In genomic region chr14:58082011-58082410, GRCh38 we compare ENCODE assay signal across 11 cellular contexts.
A peak's percentile ranks its signal among the peaks of the same experiment; 100 is the strongest.
DNase-seq lines count a peak whose midpoint lies in the region; ATAC-seq and TF ChIP-seq lines count a peak whose summit lies in the region.
"Had no signal": no experiment of that assay in that cellular context is flagged by ENCODE, and none has a peak within 500 bp of the region (broad histone marks: within the 10 kb centered on the region; RNA-seq: fewer than 3 reads in every experiment).

No MANE protein-coding gene starts in this region.

- TF ChIP-seq POLR2A in adrenal gland (IDR thresholded peaks at IDR 0.05) = no peak

- H3K27ac ChIP-seq in HUES6 (ENCODE audit: low read depth, low read length) (peak overlapping the region; percentile 4; the same call in 1 of the 2 replicates), adrenal gland (peak overlapping the region in 4 of 5 donors; percentile 50 to 71 (median 66)), foreskin keratinocyte (peak overlapping the region; percentile 79), colonic mucosa (no peak overlapping the region)

- H3K27me3 ChIP-seq in HUES6 (ENCODE audit: control insufficient read depth, insufficient read depth, low read length) (no peaks in the 10 kb centered on the region), adrenal gland (no peaks in the 10 kb centered on the region), foreskin keratinocyte (no peaks in the 10 kb centered on the region), colonic mucosa (no peaks in the 10 kb centered on the region)

- intact Hi-C loops in adrenal gland (cut with DNase I) (no loop called here), posterior cingulate gyrus (cut with DNase I) (no loop called here), colonic mucosa (cut with DNase I) (no loop called here)

- no peak for TF ChIP-seq CTCF in adrenal gland (IDR thresholded peaks at IDR 0.05)
- no peak for TF ChIP-seq CTCF in foreskin keratinocyte (conservative IDR thresholded peaks at IDR 0.05)
- TF ChIP-seq CTCF in colonic mucosa (IDR thresholded peaks at IDR 0.05) = no peak

- DNase-seq in adrenal gland (no peak), foreskin keratinocyte (peak in 1 of 2 donors; percentile 64), stromal cell of bone marrow (ENCODE audit: low read depth) (peak; percentile 44), posterior cingulate gyrus (no peak), colonic mucosa (no peak)
- DNase-seq: activated CD4-positive, alpha-beta T cell treated with anti-CD3 and anti-CD28 coated beads for 48 hours; NCI-H2081 treated with DMSO at 0.1 percent for 48 hours; T-helper 2 cell had no signal

- ATAC-seq in foreskin keratinocyte = peak; percentile 63
- ATAC-seq in GM21515 (IDR thresholded peaks at IDR 0.05; ENCODE audit: unreplicated experiment) = no peak
- ATAC-seq: natural killer cell treated with Interleukin-12 subunit alpha and Interleukin-12 subunit beta and Interleukin-15 and Interleukin-18, amount 100 ng/mL, for 72 hours had no signal

- no peak overlapping the region for H3K4me3 ChIP-seq in HUES6 (ENCODE audit: low read depth, low read length)
- H3K4me3 ChIP-seq in adrenal gland = no peak overlapping the region
- no peak overlapping the region for H3K4me3 ChIP-seq in colonic mucosa

- no peak overlapping the region for H3K9ac ChIP-seq in HUES6 (ENCODE audit: low read length)
- no peak overlapping the region for H3K9ac ChIP-seq in colonic mucosa (ENCODE audit: low read depth in 2 of 2, low read length in 2 of 2)

- H3K36me3 ChIP-seq in HUES6 (ENCODE audit: control insufficient read depth, insufficient read depth, low read length) (no peaks in the 10 kb centered on the region), adrenal gland (replicated peaks in 1 of 2) (no peaks in the 10 kb centered on the region), colonic mucosa (no peaks in the 10 kb centered on the region)

- H3K4me1 ChIP-seq in HUES6 (ENCODE audit: control insufficient read depth, insufficient read depth, low read length) (peaks cover 24% of the 10 kb centered on the region), adrenal gland (replicated peaks in 1 of 2) (peaks cover 12% of the 10 kb centered on the region in 2 donors), foreskin keratinocyte (peaks cover 35% of the 10 kb centered on the region), colonic mucosa (no peaks in the 10 kb centered on the region)

- H3K9me3 ChIP-seq in HUES6 (ENCODE audit: control insufficient read depth, insufficient read depth, low read depth, low read length) (no peaks in the 10 kb centered on the region), adrenal gland (replicated peaks in 1 of 3) (no peaks in the 10 kb centered on the region), colonic mucosa (no peaks in the 10 kb centered on the region)

- WGBS in adrenal gland, 4 donors = 45 to 71% (median 60%) methylated on average over 2 of the region's 2 CpGs
